8 cellular contexts compared by ENCODE assay signal in genomic region chr20:25696384-25697131, GRCh38. TPM values are rescaled to one million over a fixed set of nuclear protein-coding genes. Genes with fewer than 3 reads are reported as not detected.
A peak's percentile ranks its signal among the peaks of the same experiment; 100 is the strongest.
DNase-seq lines count a peak whose midpoint lies in the region; ATAC-seq and TF ChIP-seq lines count a peak whose summit lies in the region.

TSS of gene ZNF337 (minus strand) at chr20:25696853. CDS start at chr20:25686417, 10,436 bp downstream.

- H3K36me3 Mint-ChIP-seq in CD4-positive, CD25-positive, alpha-beta regulatory T cell = peaks cover 16% of the 10 kb centered on the region

- peaks cover 5 to 50% (median 24%) of the 10 kb centered on the region in 4 donors for H3K4me1 Mint-ChIP-seq in CD4-positive, CD25-positive, alpha-beta regulatory T cell

- H3K9ac ChIP-seq in liver (ENCODE audit: low read depth in 1 of 2, low read length in 2 of 2) = peak within 1 kb of the TSS; percentile 43 to 71

- peaks cover 12% of the 10 kb centered on the region for H3K4me1 ChIP-seq in CD4-positive, CD25-positive, alpha-beta regulatory T cell (ENCODE audit: control insufficient read depth, insufficient read depth, low read length, poor library complexity, severe bottlenecking)
- H3K4me1 ChIP-seq in liver (ENCODE audit: control insufficient read depth in 4 of 4, insufficient read depth in 4 of 4, low read length in 3 of 4) = peaks cover 0 to 11% (median 6%) of the 10 kb centered on the region in 4 donors

- no peak for TF ChIP-seq CTCF in liver (IDR thresholded peaks at IDR 0.05; ENCODE audit: low read depth, low read length, missing input control)

- peak; percentile 88 to 96 (median 89) for DNase-seq in CD4-positive, CD25-positive, alpha-beta regulatory T cell
- DNase-seq in NCI-H82 (lab: John Stamatoyannopoulos, UW) (peak; percentile 99), dermis microvascular lymphatic vessel endothelial cell (ENCODE audit: low read depth in 2 of 2) (peak; percentile 90 to 97)
- peak; percentile 96 for DNase-seq in activated CD4-positive, alpha-beta T cell treated with anti-CD3 and anti-CD28 coated beads, Interleukin-2, amount 50 U/mL, for 48 hours
- DNase-seq in stimulated activated CD4-positive, alpha-beta T cell treated with anti-CD3 and anti-CD28 coated beads, Interleukin-4, amount 100 ng/mL, for 24 hours = peak; percentile 95

- no peaks in the 10 kb centered on the region for H3K27me3 ChIP-seq in CD4-positive, CD25-positive, alpha-beta regulatory T cell (ENCODE audit: control insufficient read depth, insufficient read depth, low read length)
- H3K27me3 ChIP-seq in liver (ENCODE audit: control insufficient read depth in 4 of 4, insufficient read depth in 4 of 4, low read length in 3 of 4) = no peaks in the 10 kb centered on the region

- peaks cover 2% of the 10 kb centered on the region for H3K36me3 ChIP-seq in CD4-positive, CD25-positive, alpha-beta regulatory T cell (ENCODE audit: control insufficient read depth, insufficient read depth, low read length)
- H3K36me3 ChIP-seq in liver (ENCODE audit: control insufficient read depth in 4 of 4, insufficient read depth in 3 of 4, low read depth in 1 of 4, low read length in 3 of 4) = no peaks in the 10 kb centered on the region

- H3K9me3 ChIP-seq in CD4-positive, CD25-positive, alpha-beta regulatory T cell (ENCODE audit: control insufficient read depth in 2 of 2, low read length in 2 of 2) = peaks cover 11 to 13% of the 10 kb centered on the region in 2 experiments
- no peaks in the 10 kb centered on the region for H3K9me3 ChIP-seq in liver (ENCODE audit: control insufficient read depth in 4 of 4, low read length in 3 of 4)

- H3K9me3 Mint-ChIP-seq in CD4-positive, CD25-positive, alpha-beta regulatory T cell = peaks cover 0 to 14% (median 4%) of the 10 kb centered on the region in 7 donors

- peak; percentile 47 to 53 for TF ChIP-seq RAD21 in liver (IDR thresholded peaks at IDR 0.05)

- peak; percentile 100 for ATAC-seq in CD4-positive, CD25-positive, alpha-beta regulatory T cell (ENCODE audit: low read depth in 2 of 2)
- ATAC-seq in GM19397 (IDR thresholded peaks at IDR 0.05; ENCODE audit: unreplicated experiment) = peak; percentile 96
- ATAC-seq in HG03571 (IDR thresholded peaks at IDR 0.05; ENCODE audit: unreplicated experiment) = peak; percentile 98

- H3K4me3 Mint-ChIP-seq in CD4-positive, CD25-positive, alpha-beta regulatory T cell = peak within 1 kb of the TSS; percentile 93 to 96 (median 94)

- peak within 1 kb of the TSS; percentile 79 for H3K27ac ChIP-seq in CD4-positive, CD25-positive, alpha-beta regulatory T cell (ENCODE audit: insufficient read depth, low read length, poor library complexity, severe bottlenecking)
- peak within 1 kb of the TSS; percentile 67 to 92 for H3K27ac ChIP-seq in liver (ENCODE audit: low read depth in 1 of 2, low read length in 2 of 2)

- peak within 1 kb of the TSS; percentile 85 to 94 (median 90) for H3K27ac Mint-ChIP-seq in CD4-positive, CD25-positive, alpha-beta regulatory T cell

- H3K27me3 Mint-ChIP-seq in CD4-positive, CD25-positive, alpha-beta regulatory T cell = peaks cover 4% of the 10 kb centered on the region

- WGBS in liver = under 1% methylated on average over 81 of the region's 81 CpGs

- H3K4me3 ChIP-seq in CD4-positive, CD25-positive, alpha-beta regulatory T cell (ENCODE audit: low read depth, low read length) = peak within 1 kb of the TSS; percentile 93
- H3K4me3 ChIP-seq in liver (ENCODE audit: low read depth in 1 of 3, low read length in 3 of 3) = peak within 1 kb of the TSS; percentile 82 to 92 (median 84)

TF ChIP-seq in liver, 16 proteins besides CTCF, POLR2A, EP300 and RAD21:
- TF ChIP-seq JUND (IDR thresholded peaks at IDR 0.05) (peak in 1 of 2 donors; percentile 43), REST (IDR thresholded peaks at IDR 0.05) (peak; percentile 88), HNF4G (IDR thresholded peaks at IDR 0.05) (no peak), MAX (IDR thresholded peaks at IDR 0.05) (no peak), TAF1 (conservative IDR thresholded peaks at IDR 0.05) (peak; percentile 95), HNF4A (conservative IDR thresholded peaks at IDR 0.05) (peak; percentile 42 to 55), ZBTB33 (IDR thresholded peaks at IDR 0.05) (peak; percentile 90), EGR1 (IDR thresholded peaks at IDR 0.05; ENCODE audit: low read depth in 2 of 2) (no peak), FOXA2 (IDR thresholded peaks at IDR 0.05) (no peak), GABPA (IDR thresholded peaks at IDR 0.05 in 1 of 2, conservative IDR thresholded peaks at IDR 0.05 in 1 of 2) (peak; percentile 33 to 88), SP1 (IDR thresholded peaks at IDR 0.05) (peak; percentile 65), ATF3 (IDR thresholded peaks at IDR 0.05) (peak; percentile 41), NR2F2 (IDR thresholded peaks at IDR 0.05) (peak; percentile 49), YY1 (IDR thresholded peaks at IDR 0.05) (peak; percentile 90), RXRA (IDR thresholded peaks at IDR 0.05) (peak; percentile 56), FOXA1 (IDR thresholded peaks at IDR 0.05) (no peak)

RNA-seq across cellular contexts. Expression of gene ZNF337, which starts in this region (rescaled TPM):
- total RNA-seq in CD4-positive, CD25-positive, alpha-beta regulatory T cell = 18.1 TPM
- 10 to 100 TPM in 3 of 4 donors, 1 to 10 TPM in 1; 7.1 to 15.9 (median 11.0) TPM for polyA plus RNA-seq in CD4-positive, CD25-positive, alpha-beta regulatory T cell
- total RNA-seq in dermis microvascular lymphatic vessel endothelial cell (10.7 and 11.6 TPM in 2 replicates), liver (1 to 10 TPM; 3.6 to 5.9 TPM)
- polyA plus RNA-seq in liver = 1 to 10 TPM; 1.1 to 2.8 TPM

Comparison
In these comparisons a context has a peak if more than half of its experiments do, and no peak if none do; other contexts are left out.
1. Peak in every context shown above with its lines: DNase-seq, ATAC-seq, H3K4me3 ChIP-seq and H3K27ac ChIP-seq.